ENCODE assay signal across 10 cellular contexts in the genomic region with DNA sequence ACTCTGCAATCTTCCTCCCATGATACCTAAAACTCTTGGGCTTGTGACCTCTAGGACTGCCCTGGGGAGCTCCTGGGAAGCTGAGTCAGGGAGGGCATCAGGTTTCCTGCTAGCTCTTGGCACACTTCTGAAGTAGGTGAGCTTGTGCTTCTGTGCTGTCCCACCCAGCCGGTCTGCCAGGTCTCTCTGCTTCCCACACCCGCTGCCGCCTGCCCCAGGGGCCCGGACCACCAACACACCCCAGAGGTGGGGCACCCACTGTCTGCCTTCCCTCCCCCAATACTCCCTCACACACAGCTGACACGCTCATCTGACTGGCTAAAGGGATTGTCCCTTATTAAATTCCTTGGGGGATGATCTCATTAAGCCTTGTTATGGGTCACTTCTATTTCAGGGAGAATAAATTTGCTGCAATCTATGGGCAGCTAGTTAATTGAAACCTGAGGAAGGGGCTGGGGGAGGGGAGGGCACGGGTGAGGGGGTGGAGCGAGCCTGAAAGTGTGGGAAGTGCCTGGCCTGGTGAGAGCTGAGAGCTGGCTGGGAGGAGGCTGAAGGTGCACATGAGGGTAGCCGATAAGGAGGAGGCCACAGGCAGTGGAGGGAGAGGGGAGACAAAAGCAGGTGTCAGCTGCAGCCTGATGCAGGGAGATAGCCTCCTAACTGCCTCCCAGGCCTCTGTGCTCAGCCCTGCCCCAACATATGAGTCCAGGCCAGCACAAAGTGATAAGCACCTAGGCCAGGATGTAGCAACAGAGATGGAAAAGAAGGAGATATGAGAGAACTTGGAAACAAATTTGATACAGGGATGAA. TPM values are rescaled to one million over a fixed set of nuclear protein-coding genes. Genes with fewer than 3 reads are reported as not detected.
DNase-seq lines count a peak whose midpoint lies in the region; ATAC-seq, FAIRE-seq and TF ChIP-seq lines count a peak whose summit lies in the region.
"Had no signal": no experiment of that assay in that cellular context is flagged by ENCODE, and none has a peak within 500 bp of the region (broad histone marks: within the 10 kb centered on the region; RNA-seq: fewer than 3 reads in every experiment).

No MANE protein-coding gene starts in this region.

- H3K4me1 Mint-ChIP-seq in immature natural killer cell, result peaks cover 23 to 31% of the 10 kb centered on the region in 2 donors

- H3K56ac ChIP-seq in H1 (replicated peaks; ENCODE audit: insufficient read length, low read depth, low read length), result no peak overlapping the region

- H4K91ac ChIP-seq in H1 (replicated peaks; ENCODE audit: insufficient read length, low read length), result peak overlapping the region; percentile 68

- peak overlapping the region; percentile 41; the same call in 1 of the 2 replicates for H2BK5ac ChIP-seq in H1 (ENCODE audit: low read depth, low read length)

- H3K27ac Mint-ChIP-seq in immature natural killer cell, result peak overlapping the region in 3 of 6 donors; percentile 10 to 69 (median 60)

- peak overlapping the region; percentile 91 for H2BK12ac ChIP-seq in H1 (ENCODE audit: low read depth, low read length)

- no peak overlapping the region; the same call in 1 of the 2 replicates for H4K8ac ChIP-seq in H1 (ENCODE audit: extremely low read depth, insufficient read depth, low read length)

- peak overlapping the region; percentile 100; the same call in 1 of the 2 replicates for H2BK15ac ChIP-seq in H1 (ENCODE audit: low read length)

- no peaks in the 10 kb centered on the region; the same call in 1 of the 2 replicates for H3K23me2 ChIP-seq in H1 (ENCODE audit: low read depth, low read length)

- H3K4me2 ChIP-seq in H1 (ENCODE audit: insufficient read depth in 1 of 2, low read depth in 2 of 2, low read length in 2 of 2), result peak overlapping the region; percentile 60 to 61
- peak overlapping the region; percentile 74 for H3K4me2 ChIP-seq in parathyroid adenoma (ENCODE audit: low read length)

- no peak overlapping the region for H3K14ac ChIP-seq in H1 (ENCODE audit: insufficient read length)

- H3K79me2 ChIP-seq in H1 (ENCODE audit: control insufficient read depth in 1 of 2, insufficient read depth in 2 of 2, low read length in 2 of 2), result no peaks in the 10 kb centered on the region
- H3K79me2 ChIP-seq in parathyroid adenoma, result no peaks in the 10 kb centered on the region

- H3K18ac ChIP-seq in H1 (ENCODE audit: extremely low read depth, low read length), result peak overlapping the region; percentile 91

- no peak overlapping the region for H3K9ac ChIP-seq in H1 (replicated peaks in 1 of 4; ENCODE audit: extremely low read depth in 1 of 4, low read depth in 3 of 4, low read length in 3 of 4)
- no peak overlapping the region for H3K9ac ChIP-seq in parathyroid adenoma

- POLR2A ChIA-PET in H1 (lab: Charles Lee; ENCODE audit: partially characterized antibody), result interaction anchor here (0.8 to 6.3 kb wide), 3 partner anchors 9 to 20 kb away, joined by 3 to 36 read pairs (median 5); a partner anchor contains a TSS

- peak overlapping the region; percentile 49 for H2AFZ ChIP-seq in H1 (ENCODE audit: low read length)
- peak overlapping the region; percentile 74 for H2AFZ ChIP-seq in parathyroid adenoma

- no peak for ATAC-seq in HG03342 (IDR thresholded peaks at IDR 0.05; ENCODE audit: unreplicated experiment)

- TF ChIP-seq EP300 in H1 (IDR thresholded peaks at IDR 0.05; ENCODE audit: borderline replicate concordance in 1 of 2, low read depth in 2 of 2, low read length in 2 of 2), result no peak

- H3K4me3 ChIP-seq in H1 (ENCODE audit: extremely low read depth in 1 of 4, insufficient read depth in 2 of 4, low read depth in 3 of 4, low read length in 4 of 4) (peak overlapping the region in 1 of 4 experiments; percentile 43; a peak in 1 of 8 replicates), parathyroid adenoma (ENCODE audit: low read depth, low read length) (peak overlapping the region; percentile 29)
- H3K4me3 ChIP-seq: pancreas, suprapubic skin had no signal

- no peak for TF ChIP-seq POLR2A in H1 (IDR thresholded peaks at IDR 0.05; ENCODE audit: control extremely low read depth in 1 of 2, low read depth in 2 of 2, low read length in 2 of 2)

- 36% methylated on average over 6 of the region's 8 CpGs; no CpG with 5 or more reads in 1 of the 2 experiments for WGBS in H1 (ENCODE audit: extremely low coverage in 1 of 2, insufficient coverage in 1 of 2, insufficient read length in 1 of 2, insufficient replicate concordance in 2 of 2, low coverage in 1 of 2, low lambda C conversion rate in 2 of 2, missing lambda C conversion rate in 1 of 2), 2 experiments

- peak overlapping the region; percentile 28; the same call in 1 of the 2 replicates for H2AK5ac ChIP-seq in H1 (ENCODE audit: low read depth, low read length)

- no peak overlapping the region for H3K23ac ChIP-seq in H1 (ENCODE audit: insufficient read length)

- no peaks in the 10 kb centered on the region for H4K20me1 ChIP-seq in H1 (replicated peaks in 1 of 2; ENCODE audit: control insufficient read depth in 1 of 2, insufficient read depth in 2 of 2, low read length in 2 of 2)

- H3K27me3 Mint-ChIP-seq in immature natural killer cell (ENCODE audit: low read depth in 3 of 3), result peaks cover 0 to 2% (median 1%) of the 10 kb centered on the region in 3 donors

- TF ChIP-seq RAD21 in H1 (IDR thresholded peaks at IDR 0.05 in 1 of 2, conservative IDR thresholded peaks at IDR 0.05 in 1 of 2; ENCODE audit: low read depth in 2 of 2, low read length in 2 of 2), result no peak

- H3K4me3 Mint-ChIP-seq in immature natural killer cell, result no peak overlapping the region

- H3K9me3 ChIP-seq in H1 (ENCODE audit: insufficient read depth in 2 of 2, low read depth in 1 of 2, low read length in 1 of 2) (no peaks in the 10 kb centered on the region), parathyroid adenoma (ENCODE audit: control insufficient read depth, low read length) (no peaks in the 10 kb centered on the region)
- H3K9me3 ChIP-seq: pancreas, suprapubic skin had no signal

- H3K4me1 ChIP-seq in H1 (replicated peaks in 1 of 4; ENCODE audit: control insufficient read depth in 3 of 4, insufficient read depth in 4 of 4, low read length in 3 of 4), result peaks cover 10 to 17% (median 11%) of the 10 kb centered on the region in 4 experiments
- peaks cover 44% of the 10 kb centered on the region for H3K4me1 ChIP-seq in parathyroid adenoma
- H3K4me1 ChIP-seq: pancreas had no signal

- H3K4ac ChIP-seq in H1 (replicated peaks; ENCODE audit: insufficient read length, low read depth, low read length), result no peak overlapping the region

- H4K5ac ChIP-seq in H1 (ENCODE audit: insufficient read length, low read depth, low read length), result peak overlapping the region; percentile 4

- DNase-seq in ELR (ENCODE audit: low read depth), result peak; percentile 72
- DNase-seq in NCI-H510A (lab: John Stamatoyannopoulos, UW), result peak; percentile 49
- DNase-seq in H1 (ENCODE audit: low read depth in 1 of 2, low spot score in 2 of 2), result peak in 1 of 2 experiments; percentile 58
- no peak for DNase-seq in Ammon's horn (ENCODE audit: low spot score)
- DNase-seq in cerebellum (ENCODE audit: low spot score), result no peak
- DNase-seq in immature natural killer cell, result no peak
- DNase-seq: pancreas had no signal

- no peak overlapping the region for H2BK120ac ChIP-seq in H1 (replicated peaks; ENCODE audit: low read depth, low read length)

- TF ChIP-seq CTCF in H1 (IDR thresholded peaks at IDR 0.05; ENCODE audit: control extremely low read depth in 1 of 3, insufficient read depth in 1 of 3, low read depth in 1 of 3, low read length in 3 of 3), result no peak
- TF ChIP-seq CTCF in parathyroid adenoma (IDR thresholded peaks at IDR 0.05), result no peak

- H3K36me3 ChIP-seq in H1 (ENCODE audit: control insufficient read depth in 2 of 4, insufficient read depth in 4 of 4, low read length in 3 of 4) (no peaks in the 10 kb centered on the region), parathyroid adenoma (ENCODE audit: control insufficient read depth, insufficient read depth, low read length) (no peaks in the 10 kb centered on the region)
- H3K36me3 ChIP-seq: pancreas, suprapubic skin had no signal

- H3K27me3 ChIP-seq in H1 (replicated peaks in 1 of 4; ENCODE audit: control insufficient read depth in 3 of 4, extremely low read depth in 1 of 4, insufficient read depth in 3 of 4, low read length in 3 of 4) (no peaks in the 10 kb centered on the region), parathyroid adenoma (ENCODE audit: control insufficient read depth, insufficient read depth, low read length) (no peaks in the 10 kb centered on the region)
- H3K27me3 ChIP-seq: pancreas, suprapubic skin had no signal

- CTCF ChIA-PET in H1 (lab: Charles Lee; ENCODE audit: partially characterized antibody), result interaction anchor here (0.9 to 12.3 kb wide), 10 partner anchors 10 to 128 kb away, joined by 3 to 114 read pairs (median 5); a partner anchor contains a TSS

- no peak for FAIRE-seq in H1 (lab: Jason Lieb, UNC)
- FAIRE-seq: pancreas had no signal

- H3K27ac ChIP-seq in H1 (ENCODE audit: low read depth, low read length) (no peak overlapping the region), parathyroid adenoma (peak overlapping the region; percentile 97)
- H3K27ac ChIP-seq: pancreas, suprapubic skin had no signal

- H3K36me3 Mint-ChIP-seq in immature natural killer cell, result peaks cover 0 to 4% (median 0%) of the 10 kb centered on the region in 3 donors

- H2BK20ac ChIP-seq in H1 (ENCODE audit: low read length), result peak overlapping the region; percentile 94

- H3K9me3 Mint-ChIP-seq in immature natural killer cell, result no peaks in the 10 kb centered on the region

- H3K79me1 ChIP-seq in H1 (ENCODE audit: low read depth, low read length), result no peaks in the 10 kb centered on the region

RNA-seq across cellular contexts. Expression of a gene that starts 48.8 kb away (rescaled TPM):
- 91.7 and 104 TPM in 2 replicates for total RNA-seq in H1 (2021; fragmentation: NEBNext Ultra II Directional; extraction: Animal tissue kit (Norgen Biotek cat#: 25700))
- polyA plus RNA-seq in H1 (2011; rRNA removed) (44.2 and 104 TPM in 2 replicates), immature natural killer cell (10 to 100 TPM; 33.3 to 54.1 (median 44.3) TPM)
- polyA plus RNA-seq in H1 (2011; cell fraction: cytosol; rRNA removed), result 108 TPM
- 24.2 TPM for polyA plus RNA-seq in H1 (2011; cell fraction: nucleus; rRNA removed)
- polyA plus RNA-seq in H1 (2012, experiment 1 of 2), result 78.7 to 123 TPM (median 96.1 TPM) in 4 replicates
- 25.4 TPM for polyA plus RNA-seq in H1 (2012, experiment 2 of 2)
- 116 TPM for polyA plus RNA-seq in H1 (2013, experiment 1 of 2)
- 124 TPM for polyA plus RNA-seq in H1 (2013, experiment 2 of 2)
- 31.3 and 34.1 TPM in 2 replicates for polyA minus RNA-seq in H1 (2011; rRNA and poly(A)+ RNA removed)
- polyA minus RNA-seq in H1 (2011; cell fraction: cytosol; rRNA and poly(A)+ RNA removed), result 36.3 TPM
- 21.8 TPM for polyA minus RNA-seq in H1 (2011; cell fraction: nucleus; rRNA and poly(A)+ RNA removed)
- total RNA-seq in cerebellum, result 23.7 TPM

RNA-seq across cellular contexts. Expression of a gene that starts 54.9 kb away (rescaled TPM):
- 669 and 685 TPM in 2 replicates for total RNA-seq in H1 (2021; fragmentation: NEBNext Ultra II Directional; extraction: Animal tissue kit (Norgen Biotek cat#: 25700))
- polyA plus RNA-seq in H1 (2011; rRNA removed) (796 and 970 TPM in 2 replicates), immature natural killer cell (100 to 1,000 TPM; 429 to 774 (median 468) TPM)
- polyA plus RNA-seq in H1 (2011; cell fraction: cytosol; rRNA removed), result 1,314 TPM
- polyA plus RNA-seq in H1 (2011; cell fraction: nucleus; rRNA removed), result 497 TPM
- 617 to 814 TPM (median 732 TPM) in 4 replicates for polyA plus RNA-seq in H1 (2012, experiment 1 of 2)
- 128 TPM for polyA plus RNA-seq in H1 (2012, experiment 2 of 2)
- polyA plus RNA-seq in H1 (2013, experiment 1 of 2), result 353 TPM
- 337 TPM for polyA plus RNA-seq in H1 (2013, experiment 2 of 2)
- polyA minus RNA-seq in H1 (2011; rRNA and poly(A)+ RNA removed), result 1,058 and 1,152 TPM in 2 replicates
- polyA minus RNA-seq in H1 (2011; cell fraction: cytosol; rRNA and poly(A)+ RNA removed), result 466 TPM
- polyA minus RNA-seq in H1 (2011; cell fraction: nucleus; rRNA and poly(A)+ RNA removed), result 236 TPM
- total RNA-seq in cerebellum, result 441 TPM

Comparison
In these comparisons a context has a peak if more than half of its experiments do, and no peak if none do; other contexts are left out.
1. DNase-seq: peak in ELR (single experiment) and NCI-H510A (single experiment); none in Ammon's horn (single experiment), cerebellum (single experiment) and immature natural killer cell (0 of 3).